13 cellular contexts compared by ENCODE assay signal in the genomic region with DNA sequence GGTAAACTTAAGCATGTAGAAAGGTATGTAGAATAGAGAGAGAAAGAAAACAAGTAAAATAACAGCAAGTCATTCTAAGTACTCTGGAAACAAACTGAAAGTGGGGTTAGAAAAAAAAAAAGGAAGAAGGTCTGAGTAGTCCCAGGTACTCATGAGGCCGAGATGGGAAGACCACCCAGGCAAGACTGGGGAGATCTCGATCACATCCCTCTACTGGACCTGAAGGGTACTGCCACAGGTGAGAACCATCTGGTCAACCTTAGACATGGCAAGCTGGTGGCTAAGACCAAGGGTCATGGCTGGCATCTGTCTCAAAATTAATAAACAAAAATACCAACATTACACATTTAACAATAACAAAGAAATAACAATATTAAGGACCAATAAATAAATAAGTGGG. TPM values are rescaled to one million over a fixed set of nuclear protein-coding genes. Genes with fewer than 3 reads are reported as not detected.
A peak's percentile ranks its signal among the peaks of the same experiment; 100 is the strongest.
DNase-seq lines count a peak whose midpoint lies in the region; ATAC-seq and TF ChIP-seq lines count a peak whose summit lies in the region.
"Had no signal": no experiment of that assay in that cellular context is flagged by ENCODE, and none has a peak within 500 bp of the region (broad histone marks: within the 10 kb centered on the region; RNA-seq: fewer than 3 reads in every experiment).

No MANE protein-coding gene starts in this region.

- H3K4me1 Mint-ChIP-seq in activated CD4-positive, alpha-beta T cell treated with anti-CD3 and anti-CD28 coated beads for 36 hours, result peaks cover 6% of the 10 kb centered on the region
- no peaks in the 10 kb centered on the region for H3K4me1 Mint-ChIP-seq in chondrocyte (ENCODE audit: low read depth)
- H3K4me1 Mint-ChIP-seq in neural progenitor cell, result no peaks in the 10 kb centered on the region

- H3K27ac ChIP-seq in Karpas-422 (ENCODE audit: low read length) (no peak overlapping the region), neural progenitor cell (no peak overlapping the region)
- H3K27ac ChIP-seq: testis had no signal

- H3K9ac ChIP-seq in Karpas-422 (ENCODE audit: low read length) (no peak overlapping the region), neural progenitor cell (no peak overlapping the region)

- no peaks in the 10 kb centered on the region for H3K9me2 ChIP-seq in Karpas-422 (replicated peaks; ENCODE audit: insufficient read depth, low read length)

- POLR2A ChIA-PET in activated CD4-positive, alpha-beta T cell treated with anti-CD3 and anti-CD28 coated beads for 36 hours (lab: Charles Lee), result no interaction called here

- H3K27me3 ChIP-seq in Karpas-422 (ENCODE audit: low read length) (no peaks in the 10 kb centered on the region), neural progenitor cell (no peaks in the 10 kb centered on the region)
- H3K27me3 ChIP-seq: testis had no signal

- no peak overlapping the region for H2AFZ ChIP-seq in Karpas-422 (ENCODE audit: low read length)
- H2AFZ ChIP-seq in neural progenitor cell (replicated peaks), result no peak overlapping the region

- peaks cover 4% of the 10 kb centered on the region; the same call in 1 of the 2 replicates for H3K9me3 ChIP-seq in Karpas-422 (ENCODE audit: low read length)
- H3K9me3 ChIP-seq in neural progenitor cell (ENCODE audit: low read depth), result no peaks in the 10 kb centered on the region
- H3K9me3 ChIP-seq: testis had no signal

- peaks cover 1% of the 10 kb centered on the region for H3K27me3 Mint-ChIP-seq in activated CD4-positive, alpha-beta T cell treated with anti-CD3 and anti-CD28 coated beads for 36 hours
- H3K27me3 Mint-ChIP-seq in chondrocyte (ENCODE audit: low read depth), result no peaks in the 10 kb centered on the region
- no peaks in the 10 kb centered on the region for H3K27me3 Mint-ChIP-seq in neural progenitor cell (ENCODE audit: insufficient read depth, low read depth)
- H3K27me3 Mint-ChIP-seq: activated CD4-positive, alpha-beta memory T cell treated with anti-CD3 and anti-CD28 coated beads, Interleukin-2, amount 10 ng/mL, durations not matched to agents 7 days and 5 days had no signal

- H3K4me2 ChIP-seq in Karpas-422 (ENCODE audit: low read depth, low read length, poor library complexity, severe bottlenecking) (no peak overlapping the region), neural progenitor cell (no peak overlapping the region)

- CTCF ChIA-PET in activated CD4-positive, alpha-beta T cell treated with anti-CD3 and anti-CD28 coated beads for 36 hours (lab: Charles Lee), result interaction anchor here (1.5 kb wide), 1 partner anchor 13 kb away, joined by 3 read pairs; no protein-coding TSS in a partner anchor

- peaks cover 18% of the 10 kb centered on the region for H3K9me3 Mint-ChIP-seq in activated CD4-positive, alpha-beta T cell treated with anti-CD3 and anti-CD28 coated beads for 36 hours (ENCODE audit: low read depth)
- H3K9me3 Mint-ChIP-seq in chondrocyte (ENCODE audit: low read depth), result peaks cover 31% of the 10 kb centered on the region
- H3K9me3 Mint-ChIP-seq in neural progenitor cell, result peaks cover 53% of the 10 kb centered on the region

- H3K4me1 ChIP-seq in Karpas-422 (ENCODE audit: low read length) (no peaks in the 10 kb centered on the region), neural progenitor cell (no peaks in the 10 kb centered on the region)
- H3K4me1 ChIP-seq: testis had no signal

- peak; percentile 10 for DNase-seq in activated CD4-positive, alpha-beta T cell treated with anti-CD3 and anti-CD28 coated beads for 36 hours
- no peak for DNase-seq in activated CD4-positive, alpha-beta T cell treated with anti-CD3 and anti-CD28 coated beads for 1 hour
- DNase-seq in Karpas-422 (peak; percentile 69), chondrocyte (ENCODE audit: low spot score) (no peak), neural progenitor cell (ENCODE audit: low spot score) (peak; percentile 19), GF-D8 (lab: John Stamatoyannopoulos, UW) (no peak), SIG-M5 (lab: John Stamatoyannopoulos, UW) (no peak)
- DNase-seq: activated CD4-positive, alpha-beta memory T cell treated with anti-CD3 and anti-CD28 coated beads, Interleukin-2, amount 10 ng/mL, durations not matched to agents 7 days and 5 days; AML-193; amniotic stem cell; testis had no signal

- H4K20me1 ChIP-seq in Karpas-422 (ENCODE audit: insufficient read depth, low read depth, low read length) (no peaks in the 10 kb centered on the region), neural progenitor cell (ENCODE audit: low read depth) (no peaks in the 10 kb centered on the region)

- ATAC-seq in activated CD4-positive, alpha-beta T cell treated with anti-CD3 and anti-CD28 coated beads for 36 hours, result no peak
- ATAC-seq in HG03196 (IDR thresholded peaks at IDR 0.05; ENCODE audit: unreplicated experiment), result no peak
- ATAC-seq: left lobe of liver had no signal

- H3K36me3 ChIP-seq in Karpas-422 (ENCODE audit: insufficient read depth, low read length), result no peaks in the 10 kb centered on the region
- no peaks in the 10 kb centered on the region for H3K36me3 ChIP-seq in neural progenitor cell

- intact Hi-C loops in activated CD4-positive, alpha-beta T cell treated with anti-CD3 and anti-CD28 coated beads for 36 hours (cut with DNase I, micrococcal nuclease), result no loop called here

- H3K27ac Mint-ChIP-seq in activated CD4-positive, alpha-beta T cell treated with anti-CD3 and anti-CD28 coated beads for 36 hours, result no peak overlapping the region
- H3K27ac Mint-ChIP-seq in chondrocyte (ENCODE audit: unreplicated experiment) (no peak overlapping the region), neural progenitor cell (no peak overlapping the region)
- H3K27ac Mint-ChIP-seq: activated CD4-positive, alpha-beta memory T cell treated with anti-CD3 and anti-CD28 coated beads, Interleukin-2, amount 10 ng/mL, durations not matched to agents 7 days and 5 days had no signal

- H3K79me2 ChIP-seq in Karpas-422 (ENCODE audit: low read length), result no peaks in the 10 kb centered on the region
- H3K79me2 ChIP-seq in neural progenitor cell (ENCODE audit: low read depth), result no peaks in the 10 kb centered on the region

- no peak overlapping the region for H3K4me3 Mint-ChIP-seq in activated CD4-positive, alpha-beta T cell treated with anti-CD3 and anti-CD28 coated beads for 36 hours
- H3K4me3 Mint-ChIP-seq in chondrocyte (ENCODE audit: unreplicated experiment) (no peak overlapping the region), neural progenitor cell (no peak overlapping the region)
- H3K4me3 Mint-ChIP-seq: activated CD4-positive, alpha-beta memory T cell treated with anti-CD3 and anti-CD28 coated beads, Interleukin-2, amount 10 ng/mL, durations not matched to agents 7 days and 5 days had no signal

- H3K4me3 ChIP-seq in Karpas-422 (ENCODE audit: low read length) (no peak overlapping the region), neural progenitor cell (no peak overlapping the region)
- H3K4me3 ChIP-seq: testis had no signal

- TF ChIP-seq CTCF in chondrocyte (IDR thresholded peaks at IDR 0.05), result peak; percentile 46
- peak; percentile 25 for TF ChIP-seq CTCF in neural progenitor cell (IDR thresholded peaks at IDR 0.05)

- H3K36me3 Mint-ChIP-seq in activated CD4-positive, alpha-beta T cell treated with anti-CD3 and anti-CD28 coated beads for 36 hours (ENCODE audit: low read depth), result peaks cover 6% of the 10 kb centered on the region
- H3K36me3 Mint-ChIP-seq in chondrocyte (ENCODE audit: low read depth), result no peaks in the 10 kb centered on the region
- H3K36me3 Mint-ChIP-seq in neural progenitor cell, result no peaks in the 10 kb centered on the region

- no peaks in the 10 kb centered on the region for H3F3A ChIP-seq in neural progenitor cell (ENCODE audit: low read depth)

RNA-seq across cellular contexts. Expression of a gene that starts 36.3 kb away (rescaled TPM):
- total RNA-seq in activated CD4-positive, alpha-beta T cell treated with anti-CD3 and anti-CD28 coated beads for 36 hours, result 10 to 100 TPM; 15.1 to 19.1 TPM
- total RNA-seq in Karpas-422 (2014; rRNA removed; shearing (Covaris generic); ENCODE audit: low replicate concordance), result 9.2 and 10.8 TPM in 2 replicates
- total RNA-seq in chondrocyte (2.3 to 6.7 TPM (median 3.0 TPM) in 3 replicates), neural progenitor cell (ENCODE audit: low replicate concordance) (60.6 and 75.1 TPM in 2 replicates)

Comparison
In these comparisons a context has a peak if more than half of its experiments do, and no peak if none do; other contexts are left out.
1. DNase-seq: peak in activated CD4-positive, alpha-beta T cell treated with anti-CD3 and anti-CD28 coated beads for 36 hours (single experiment), Karpas-422 (single experiment) and neural progenitor cell (single experiment); none in activated CD4-positive, alpha-beta T cell treated with anti-CD3 and anti-CD28 coated beads for 1 hour (single experiment), chondrocyte (single experiment), GF-D8 (single experiment) and SIG-M5 (single experiment).